ENCODE assay signal across 9 cellular contexts in the genomic region with DNA sequence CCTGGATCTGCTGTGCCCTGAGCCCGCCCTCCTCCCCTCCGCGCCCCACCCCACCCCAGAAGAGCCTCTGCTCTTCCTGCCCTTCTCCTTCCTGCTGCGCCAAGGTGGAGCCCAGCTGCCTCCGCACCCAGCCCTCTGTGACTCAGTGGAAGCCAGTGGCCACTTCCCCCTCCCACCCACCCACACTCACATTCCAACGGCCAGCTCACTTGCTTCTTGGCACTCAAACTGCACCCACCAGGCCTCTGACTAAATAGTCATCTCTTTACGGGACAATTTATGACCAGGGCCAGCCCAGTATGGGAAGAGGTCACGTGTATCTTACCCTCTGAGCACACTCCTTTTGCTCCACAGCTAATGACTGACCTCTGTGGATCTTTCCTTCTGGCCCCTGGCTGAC.
DNase-seq lines count a peak whose midpoint lies in the region; ATAC-seq and TF ChIP-seq lines count a peak whose summit lies in the region.
"Had no signal": no experiment of that assay in that cellular context is flagged by ENCODE, and none has a peak within 500 bp of the region (broad histone marks: within the 10 kb centered on the region; RNA-seq: fewer than 3 reads in every experiment).

No MANE protein-coding gene starts in this region.

- no peaks in the 10 kb centered on the region for H3K36me3 ChIP-seq in ACC112 (ENCODE audit: insufficient read depth, low read length)
- H3K36me3 ChIP-seq in lung (ENCODE audit: control insufficient read depth in 2 of 2, insufficient read depth in 2 of 2, low read length in 2 of 2): no peaks in the 10 kb centered on the region
- no peaks in the 10 kb centered on the region for H3K36me3 ChIP-seq in ovary

- peak; percentile 64 for ATAC-seq in lung (ENCODE audit: insufficient read depth, low FRiP score)
- ATAC-seq in HG02588 (IDR thresholded peaks at IDR 0.05; ENCODE audit: unreplicated experiment): no peak

- H3K4me3 ChIP-seq in ACC112 (ENCODE audit: low read depth, low read length): no peak overlapping the region
- H3K4me3 ChIP-seq in astrocyte of the spinal cord (ENCODE audit: low read depth, low read length): no peak overlapping the region
- H3K4me3 ChIP-seq in lung: no peak overlapping the region
- H3K4me3 ChIP-seq in ovary: no peak overlapping the region

- peak; percentile 92 for DNase-seq in HT1080 (ENCODE audit: low read depth)
- peak; percentile 89 for DNase-seq in astrocyte of the spinal cord (ENCODE audit: low read depth, low spot score)
- no peak for DNase-seq in lung (ENCODE audit: low spot score)
- no peak for DNase-seq in ovary
- no peak for DNase-seq in activated effector memory CD4-positive, alpha-beta T cell treated with anti-CD3 and anti-CD28 coated beads, Interleukin-2, amount 50 U/mL, for 16 hours
- no peak for DNase-seq in activated gamma-delta T cell treated with Interleukin-2 at 50 U/mL for 16 hours
- DNase-seq: NCI-H2171 had no signal

- no peaks in the 10 kb centered on the region for H3K79me2 ChIP-seq in ACC112 (ENCODE audit: control insufficient read depth, insufficient read depth, low read length, unreplicated experiment)

- intact Hi-C loops in ovary (cut with DNase I): no loop called here

- no peak overlapping the region for H2AFZ ChIP-seq in ACC112 (ENCODE audit: low read length, unreplicated experiment)

- H3K4me1 ChIP-seq in ACC112 (ENCODE audit: control insufficient read depth, insufficient read depth, low read length, unreplicated experiment) (peaks cover 45% of the 10 kb centered on the region), lung (ENCODE audit: control insufficient read depth in 2 of 2, insufficient read depth in 2 of 2, low read length in 2 of 2) (no peaks in the 10 kb centered on the region), ovary (ENCODE audit: insufficient read depth) (peaks cover 6% of the 10 kb centered on the region)

- H3K9me3 ChIP-seq in lung (ENCODE audit: control insufficient read depth in 2 of 2, insufficient read depth in 1 of 2, low read length in 1 of 2) (no peaks in the 10 kb centered on the region), ovary (no peaks in the 10 kb centered on the region)

- in situ Hi-C loops in astrocyte of the spinal cord (cut with HindIII; ENCODE audit: low sequenced_read_pairs): no loop called here

- H3K27ac ChIP-seq in ACC112 (ENCODE audit: low read depth, low read length): peak overlapping the region; percentile 74
- no peak overlapping the region for H3K27ac ChIP-seq in lung (ENCODE audit: low read depth in 1 of 2, low read length in 1 of 2)
- H3K27ac ChIP-seq in ovary: no peak overlapping the region

- H3K27me3 ChIP-seq in ACC112 (ENCODE audit: insufficient read depth, low read length) (no peaks in the 10 kb centered on the region), lung (ENCODE audit: control insufficient read depth, insufficient read depth) (no peaks in the 10 kb centered on the region), ovary (no peaks in the 10 kb centered on the region)

- 50 to 51% methylated on average over 8 of the region's 8 CpGs for WGBS in lung, 2 donors
- 59 to 66% (median 63%) methylated on average over 8 of the region's 8 CpGs for WGBS in ovary, 3 donors

- TF ChIP-seq POLR2A in ovary (IDR thresholded peaks at IDR 0.05): no peak

- TF ChIP-seq CTCF in astrocyte of the spinal cord (IDR thresholded peaks at IDR 0.05; ENCODE audit: low read depth, low read length) (no peak), lung (IDR thresholded peaks at IDR 0.05; ENCODE audit: control extremely low read depth, extremely low read depth) (no peak), ovary (IDR thresholded peaks at IDR 0.05) (no peak)

- no peak for TF ChIP-seq EP300 in ovary (IDR thresholded peaks at IDR 0.05)

Comparison
In these comparisons a context has a peak if more than half of its experiments do, and no peak if none do; other contexts are left out.
1. DNase-seq: peak in HT1080 (single experiment) and astrocyte of the spinal cord (single experiment); none in lung (single experiment), ovary (0 of 5), activated effector memory CD4-positive, alpha-beta T cell treated with anti-CD3 and anti-CD28 coated beads, Interleukin-2, amount 50 U/mL, for 16 hours (single experiment) and activated gamma-delta T cell treated with Interleukin-2 at 50 U/mL for 16 hours (single experiment).